19 cellular contexts compared by ENCODE assay signal in the genomic region with DNA sequence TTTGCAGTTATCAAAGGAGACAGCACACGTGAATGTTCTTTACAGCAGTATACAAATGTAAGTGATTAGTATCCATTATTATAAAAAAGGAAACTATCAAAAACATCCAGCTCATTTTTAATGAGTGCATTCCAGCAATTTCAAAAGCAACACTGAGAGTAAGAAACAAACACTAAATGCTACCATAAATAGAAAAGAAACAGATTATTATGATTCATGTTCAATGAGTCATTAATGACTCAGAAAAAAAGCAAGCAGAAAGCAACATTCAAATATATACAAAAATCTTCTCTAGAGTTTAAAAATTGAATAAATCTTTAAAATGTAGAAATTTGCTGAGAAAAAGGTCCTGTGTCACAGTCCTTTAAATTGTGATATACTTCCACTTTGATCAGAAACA.
DNase-seq lines count a peak whose midpoint lies in the region; ATAC-seq, FAIRE-seq and TF ChIP-seq lines count a peak whose summit lies in the region.
"Had no signal": no experiment of that assay in that cellular context is flagged by ENCODE, and none has a peak within 500 bp of the region (broad histone marks: within the 10 kb centered on the region; RNA-seq: fewer than 3 reads in every experiment).

No MANE protein-coding gene starts in this region.

- no peaks in the 10 kb centered on the region for H3K79me2 ChIP-seq in astrocyte (ENCODE audit: insufficient read depth, low read length)

- H3K4me1 Mint-ChIP-seq in astrocyte (ENCODE audit: low read depth, unreplicated experiment) = no peaks in the 10 kb centered on the region
- H3K4me1 Mint-ChIP-seq: CD4-positive, CD25-positive, alpha-beta regulatory T cell had no signal

- no peaks in the 10 kb centered on the region for H3K9me3 Mint-ChIP-seq in astrocyte (ENCODE audit: unreplicated experiment)

- H3K9ac ChIP-seq in astrocyte (ENCODE audit: low read length) = no peak overlapping the region
- H3K9ac ChIP-seq: SK-N-SH had no signal

- H3K4me3 ChIP-seq in AG10803 (ENCODE audit: low read length) (no peak overlapping the region), astrocyte (ENCODE audit: insufficient read depth, low read depth, low read length) (no peak overlapping the region), left lung (no peak overlapping the region)
- H3K4me3 ChIP-seq: A549 had no signal

- H3K36me3 ChIP-seq in astrocyte (ENCODE audit: insufficient read depth, low read length) = no peaks in the 10 kb centered on the region
- H3K36me3 ChIP-seq in left lung = no peaks in the 10 kb centered on the region

- no peak for FAIRE-seq in astrocyte (lab: Jason Lieb, UNC)
- FAIRE-seq: A549, H54 had no signal

- H3K27me3 Mint-ChIP-seq in astrocyte (ENCODE audit: low read depth, unreplicated experiment) = no peaks in the 10 kb centered on the region
- H3K27me3 Mint-ChIP-seq: CD4-positive, CD25-positive, alpha-beta regulatory T cell had no signal

- peak overlapping the region; percentile 2 for H3K27ac ChIP-seq in astrocyte (ENCODE audit: low read depth, low read length)
- no peak overlapping the region for H3K27ac ChIP-seq in left lung
- H3K27ac ChIP-seq: A549 had no signal

- H3K4me3 Mint-ChIP-seq in astrocyte (ENCODE audit: unreplicated experiment) = no peak overlapping the region
- H3K4me3 Mint-ChIP-seq: CD4-positive, CD25-positive, alpha-beta regulatory T cell had no signal

- H3K4me2 ChIP-seq in astrocyte (ENCODE audit: low read length) = no peak overlapping the region
- H3K4me2 ChIP-seq: A549, SK-N-SH had no signal

- no peaks in the 10 kb centered on the region for H3K4me1 ChIP-seq in astrocyte (ENCODE audit: insufficient read depth, low read length)
- no peaks in the 10 kb centered on the region for H3K4me1 ChIP-seq in left lung
- H3K4me1 ChIP-seq: A549 had no signal

- ATAC-seq in left lobe of liver (no peak), left lung (no peak)
- ATAC-seq: A549, Right ventricle myocardium inferior had no signal

- no peaks in the 10 kb centered on the region for H3K36me3 Mint-ChIP-seq in astrocyte (ENCODE audit: low read depth, unreplicated experiment)
- H3K36me3 Mint-ChIP-seq: CD4-positive, CD25-positive, alpha-beta regulatory T cell had no signal

- TF ChIP-seq CTCF in AG10803 (conservative IDR thresholded peaks at IDR 0.05; ENCODE audit: low read length) (no peak), astrocyte (IDR thresholded peaks at IDR 0.05; ENCODE audit: insufficient read depth, low read depth, low read length) (no peak), left lung (IDR thresholded peaks at IDR 0.05) (no peak)

- H3K9me3 ChIP-seq in astrocyte (ENCODE audit: insufficient read depth, low read depth, low read length) = no peaks in the 10 kb centered on the region
- H3K9me3 ChIP-seq in left lung = no peaks in the 10 kb centered on the region
- H3K9me3 ChIP-seq: A549, SK-N-SH had no signal

- DNase-seq in AG10803 (ENCODE audit: low read depth) (peak; percentile 0), LHCN-M2 (ENCODE audit: low read depth) (peak; percentile 35), astrocyte (ENCODE audit: low read depth) (no peak), iris pigment epithelial cell (ENCODE audit: low read depth) (peak; percentile 3), left lobe of liver (ENCODE audit: low spot score) (no peak), left lung (no peak), hippocampal formation (lab: John Stamatoyannopoulos, UW) (no peak), DMS53 treated with DMSO at 0.1 percent for 48 hours (lab: John Stamatoyannopoulos, UW; ENCODE audit: unreplicated experiment) (no peak)
- DNase-seq: CD4-positive, CD25-positive, alpha-beta regulatory T cell; DMS79 treated with DMSO at 0.1 percent for 48 hours; IMR-90; Kasumi-1; NCI-H1436 treated with DMSO at 0.1 percent for 48 hours; NCI-H226; NCI-H526 treated with DMSO at 0.1 percent for 48 hours; SK-N-SH had no signal

- H3K27me3 ChIP-seq in astrocyte (ENCODE audit: insufficient read depth, low read length) (no peaks in the 10 kb centered on the region), left lung (no peaks in the 10 kb centered on the region)

- no peaks in the 10 kb centered on the region for H4K20me1 ChIP-seq in astrocyte (ENCODE audit: insufficient read depth, low read length)

- intact Hi-C loops in left lung (cut with DNase I) = no loop called here

- no peak overlapping the region for H3K27ac Mint-ChIP-seq in astrocyte (ENCODE audit: unreplicated experiment)
- H3K27ac Mint-ChIP-seq: CD4-positive, CD25-positive, alpha-beta regulatory T cell had no signal

- H2AFZ ChIP-seq in astrocyte (ENCODE audit: low read depth, low read length) = peak overlapping the region; percentile 52

Comparison
In these comparisons a context has a peak if more than half of its experiments do, and no peak if none do; other contexts are left out.
1. DNase-seq: peak in AG10803 (single experiment), LHCN-M2 (single experiment) and iris pigment epithelial cell (single experiment); none in astrocyte (single experiment), left lobe of liver (single experiment), left lung (0 of 2), hippocampal formation (0 of 2) and DMS53 treated with DMSO at 0.1 percent for 48 hours (single experiment).